5 cellular contexts compared by ENCODE assay signal in genomic region chr6:54961372-54961771, GRCh38.
DNase-seq lines count a peak whose midpoint lies in the region; ATAC-seq and TF ChIP-seq lines count a peak whose summit lies in the region.
"Not testable (repeated sequence)": the region's sequence is repeated elsewhere in the genome, so short reads cannot be mapped to it uniquely, and the experiment has no call there.

No MANE protein-coding gene starts in this region.

- CTCF ChIA-PET in WTC11 (lab: Charles Lee): not testable (repeated sequence)

- not testable (repeated sequence) for H3K27me3 ChIP-seq in GM23338 (ENCODE audit: insufficient read depth); HUES6 (ENCODE audit: control insufficient read depth, insufficient read depth, low read length); iPS-15b (ENCODE audit: control insufficient read depth, insufficient read depth, low read length)

- POLR2A ChIA-PET in WTC11 (lab: Charles Lee): not testable (repeated sequence)

- H2AFZ ChIP-seq in GM23338: peak overlapping the region; percentile 84; the same call in 1 of the 2 replicates

- H3K27ac ChIP-seq in GM23338 (ENCODE audit: low read depth); HUES6 (ENCODE audit: low read depth, low read length): not testable (repeated sequence)

- ATAC-seq in GM23338, WTC11: not testable (repeated sequence)

- not testable (repeated sequence) for H3K79me2 ChIP-seq in GM23338 (replicated peaks; ENCODE audit: insufficient read depth)

- H3K9me3 ChIP-seq in HUES6 (ENCODE audit: control insufficient read depth, insufficient read depth, low read depth, low read length); iPS-15b (ENCODE audit: control insufficient read depth, insufficient read depth, low read length): not testable (repeated sequence)

- not testable (repeated sequence) for DNase-seq in GM23338 (ENCODE audit: low spot score); WTC11 (ENCODE audit: low spot score); osteocyte (ENCODE audit: extremely low spot score, unreplicated experiment)

- not testable (repeated sequence) for H3K36me3 ChIP-seq in GM23338 (ENCODE audit: insufficient read depth); HUES6 (ENCODE audit: control insufficient read depth, insufficient read depth, low read length); iPS-15b (ENCODE audit: control insufficient read depth, insufficient read depth, low read length)

- H3K27ac Mint-ChIP-seq in GM23338 (peak overlapping the region; percentile 84; the same call in 1 of the 2 replicates), WTC11 (peak overlapping the region; percentile 89)
- H3K27ac Mint-ChIP-seq in osteocyte (ENCODE audit: unreplicated experiment): not testable (repeated sequence)

- not testable (repeated sequence) for H4K20me1 ChIP-seq in GM23338 (replicated peaks; ENCODE audit: insufficient read depth)

- not testable (repeated sequence) for H3K36me3 Mint-ChIP-seq in GM23338 (ENCODE audit: low read depth); WTC11; osteocyte (ENCODE audit: unreplicated experiment)

- H3K9me3 Mint-ChIP-seq in GM23338; osteocyte (ENCODE audit: unreplicated experiment): not testable (repeated sequence)
- H3K9me3 Mint-ChIP-seq in WTC11: peaks cover 10% of the 10 kb centered on the region

- H3K4me3 Mint-ChIP-seq in GM23338: not testable (repeated sequence)
- H3K4me3 Mint-ChIP-seq in WTC11: peak overlapping the region; percentile 62
- H3K4me3 Mint-ChIP-seq in osteocyte (ENCODE audit: unreplicated experiment): peak overlapping the region; percentile 59

- not testable (repeated sequence) for H3K9ac ChIP-seq in HUES6 (ENCODE audit: low read length); iPS-15b (ENCODE audit: low read depth, low read length)

- not testable (repeated sequence) for H3K27me3 Mint-ChIP-seq in GM23338 (ENCODE audit: insufficient read depth, low read depth, poor library complexity); WTC11 (ENCODE audit: low read depth); osteocyte (ENCODE audit: unreplicated experiment)

- peaks cover 12% of the 10 kb centered on the region; the same call in 1 of the 2 replicates for H3K9me2 ChIP-seq in GM23338 (ENCODE audit: insufficient read depth)

- not testable (repeated sequence) for H3K4me1 ChIP-seq in GM23338 (ENCODE audit: insufficient read depth); HUES6 (ENCODE audit: control insufficient read depth, insufficient read depth, low read length); iPS-15b (ENCODE audit: control insufficient read depth, insufficient read depth, low read length)

- not testable (repeated sequence) for H3F3A ChIP-seq in GM23338 (replicated peaks; ENCODE audit: low read depth)

- not testable (repeated sequence) for H3K4me3 ChIP-seq in GM23338
- H3K4me3 ChIP-seq in HUES6 (ENCODE audit: low read depth, low read length): peak overlapping the region; percentile 29; the same call in 1 of the 2 replicates
- H3K4me3 ChIP-seq in iPS-15b (ENCODE audit: low read depth, low read length): peak overlapping the region; percentile 43

- H3K4me2 ChIP-seq in GM23338: peak overlapping the region; percentile 21; the same call in 1 of the 2 replicates

- H3K4me1 Mint-ChIP-seq in GM23338; osteocyte (ENCODE audit: unreplicated experiment): not testable (repeated sequence)
- H3K4me1 Mint-ChIP-seq in WTC11: peaks cover 11% of the 10 kb centered on the region

- TF ChIP-seq CTCF in GM23338 (conservative IDR thresholded peaks at IDR 0.05; ENCODE audit: low read depth in 2 of 2); WTC11 (IDR thresholded peaks at IDR 0.05); osteocyte (IDR thresholded peaks at IDR 0.05): not testable (repeated sequence)
